Comparison of ENCODE assay signal across 11 cellular contexts in the genomic region with DNA sequence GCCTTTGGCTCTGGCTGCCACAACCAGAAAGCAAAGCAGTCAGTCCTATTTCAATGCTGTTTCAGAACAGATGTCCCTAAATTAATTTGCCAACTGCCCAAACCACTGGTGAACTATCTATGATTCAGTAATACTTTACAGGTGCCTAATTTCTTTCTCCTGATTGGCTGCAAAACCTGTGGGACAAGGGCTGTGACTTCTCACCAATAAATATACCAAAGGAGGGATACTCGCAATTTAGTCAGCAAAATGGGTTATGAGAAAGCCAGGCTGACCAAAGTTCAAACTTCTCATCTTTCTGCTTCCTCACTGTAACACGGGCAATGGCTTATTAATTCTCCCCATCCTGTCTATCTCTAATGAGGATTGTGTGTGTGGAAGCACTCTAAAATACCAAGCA. TPM values are rescaled to one million over a fixed set of nuclear protein-coding genes. Genes with fewer than 3 reads are reported as not detected.
DNase-seq lines count a peak whose midpoint lies in the region; ATAC-seq, FAIRE-seq and TF ChIP-seq lines count a peak whose summit lies in the region.
"Had no signal": no experiment of that assay in that cellular context is flagged by ENCODE, and none has a peak within 500 bp of the region (broad histone marks: within the 10 kb centered on the region; RNA-seq: fewer than 3 reads in every experiment).

No MANE protein-coding gene starts in this region.

- intact Hi-C loops in HepG2 (cut with micrococcal nuclease; ENCODE audit: unreplicated experiment) (loop anchor here (5.0 to 10.0 kb wide), 2 partner anchors 65 to 273 kb away; no protein-coding TSS in a partner anchor), right lobe of liver (cut with DNase I) (loop anchor here (10.0 kb wide), 2 partner anchors 63 to 273 kb away; no protein-coding TSS in a partner anchor), gastrocnemius medialis (cut with DNase I; ENCODE audit: low total_unique reads) (loop anchor here (5.0 kb wide), 2 partner anchors 65 to 280 kb away; no protein-coding TSS in a partner anchor)

- TF ChIP-seq EP300 in HepG2 (IDR thresholded peaks at IDR 0.05; ENCODE audit: low read depth in 2 of 2, low read length in 2 of 2), result no peak
- no peak for TF ChIP-seq EP300 in HepG2 (CRISPR knock-in tag; IDR thresholded peaks at IDR 0.05; ENCODE audit: borderline replicate concordance)

- no peaks in the 10 kb centered on the region for H3K4me1 Mint-ChIP-seq in stimulated activated effector memory CD8-positive, alpha-beta T cell treated with anti-CD3 and anti-CD28 coated beads, Interleukin-12 subunit alpha, Interleukin-12 subunit beta, amount 100 ng/mL, for 72 hours

- DNase-seq in HepG2 (ENCODE audit: low spot score) (no peak), right lobe of liver (no peak), RWPE2 (ENCODE audit: low spot score) (no peak), epithelial cell of prostate (ENCODE audit: low read depth, low spot score) (no peak), HAP-1 (ENCODE audit: low spot score in 2 of 2) (no peak), gastrocnemius medialis (no peak)
- no peak for DNase-seq in stimulated activated effector memory CD8-positive, alpha-beta T cell treated with anti-CD3 and anti-CD28 coated beads, Interleukin-12 subunit alpha, Interleukin-12 subunit beta, amount 100 ng/mL, for 72 hours (ENCODE audit: low spot score in 2 of 2)
- DNase-seq: GOT3 had no signal

- H3K4me2 ChIP-seq in HepG2 (ENCODE audit: low read depth, low read length), result no peak overlapping the region
- H3K4me2 ChIP-seq: KMS-11 had no signal

- in situ Hi-C loops in HepG2 (cut with HindIII; ENCODE audit: extremely low pct_ligation_motif_present, low pct_unique_long_range_greater_than_20kb), result no loop called here
- in situ Hi-C loops in HAP-1 (cut with MboI; ENCODE audit: low sequenced_read_pairs), result no loop called here
- in situ Hi-C loops in gastrocnemius medialis (cut with MboI; ENCODE audit: low sequenced_read_pairs in 4 of 4), result no loop called here

- TF ChIP-seq POLR2A in HepG2 (IDR thresholded peaks at IDR 0.05; ENCODE audit: insufficient read depth in 1 of 2, low read depth in 2 of 2, low read length in 2 of 2), result no peak
- TF ChIP-seq POLR2A in right lobe of liver (IDR thresholded peaks at IDR 0.05), result no peak
- TF ChIP-seq POLR2A in gastrocnemius medialis (IDR thresholded peaks at IDR 0.05), result no peak

- ATAC-seq in HepG2 (no peak), right lobe of liver (no peak), RWPE2 (ENCODE audit: low read depth) (no peak), GM19463 (IDR thresholded peaks at IDR 0.05; ENCODE audit: unreplicated experiment) (no peak), gastrocnemius medialis (no peak)
- ATAC-seq in stimulated activated effector memory CD8-positive, alpha-beta T cell treated with anti-CD3 and anti-CD28 coated beads, Interleukin-12 subunit alpha, Interleukin-12 subunit beta, amount 100 ng/mL, for 72 hours, result no peak

- H3K27ac ChIP-seq in HepG2 (ENCODE audit: extremely low read length, insufficient read depth, low read length) (no peak overlapping the region), right lobe of liver (peak overlapping the region in 1 of 3 donors; percentile 10), RWPE2 (ENCODE audit: poor library complexity, severe bottlenecking) (peak overlapping the region; percentile 30), epithelial cell of prostate (peak overlapping the region; percentile 34), gastrocnemius medialis (no peak overlapping the region)
- H3K27ac ChIP-seq: KMS-11 had no signal

- H3K9me3 Mint-ChIP-seq in stimulated activated effector memory CD8-positive, alpha-beta T cell treated with anti-CD3 and anti-CD28 coated beads, Interleukin-12 subunit alpha, Interleukin-12 subunit beta, amount 100 ng/mL, for 72 hours, result no peaks in the 10 kb centered on the region
- H3K9me3 Mint-ChIP-seq: CD4-positive, alpha-beta T cell had no signal

- H3K36me3 ChIP-seq in HepG2 (replicated peaks in 1 of 2; ENCODE audit: control insufficient read depth in 1 of 2, insufficient read depth in 2 of 2, low read length in 2 of 2) (peaks cover 11 to 25% of the 10 kb centered on the region in 2 experiments), right lobe of liver (peaks cover 0 to 45% (median 12%) of the 10 kb centered on the region in 4 donors), RWPE2 (ENCODE audit: low read depth) (peaks cover 52% of the 10 kb centered on the region), HAP-1 (replicated peaks) (peaks cover 38% of the 10 kb centered on the region), gastrocnemius medialis (peaks cover 0 to 51% of the 10 kb centered on the region in 2 donors)

- CTCF ChIA-PET in HepG2 (lab: Yijun Ruan, JAX; ENCODE audit: low intra/inter-chr PET ratio, low total read pairs), result interaction anchor here (1.5 to 2.5 kb wide), 2 partner anchors 24 to 67 kb away, joined by 14 to 26 read pairs; no protein-coding TSS in a partner anchor

- TF ChIP-seq CTCF in HepG2 (CRISPR knock-in tag; IDR thresholded peaks at IDR 0.05) (no peak), right lobe of liver (IDR thresholded peaks at IDR 0.05) (no peak), RWPE2 (IDR thresholded peaks at IDR 0.05; ENCODE audit: poor library complexity, severe bottlenecking) (no peak), gastrocnemius medialis (IDR thresholded peaks at IDR 0.05 in 4 of 5, conservative IDR thresholded peaks at IDR 0.05 in 1 of 5) (no peak)

- 73% methylated on average over 2 of the region's 2 CpGs for WGBS in HepG2 (ENCODE audit: low lambda C conversion rate)
- WGBS in right lobe of liver (ENCODE audit: insufficient coverage, low coverage, low lambda C conversion rate, missing lambda C conversion rate), result 15% methylated on average over 2 of the region's 2 CpGs

- no peak overlapping the region for H3K27ac Mint-ChIP-seq in stimulated activated effector memory CD8-positive, alpha-beta T cell treated with anti-CD3 and anti-CD28 coated beads, Interleukin-12 subunit alpha, Interleukin-12 subunit beta, amount 100 ng/mL, for 72 hours
- H3K27ac Mint-ChIP-seq: CD4-positive, alpha-beta T cell had no signal

- no peaks in the 10 kb centered on the region for H4K20me1 ChIP-seq in HepG2 (ENCODE audit: insufficient read depth, low read length)

- no peak for FAIRE-seq in HepG2 (lab: Jason Lieb, UNC)

- no peaks in the 10 kb centered on the region for H3K79me2 ChIP-seq in HepG2 (ENCODE audit: insufficient read depth, low read length)

- H3K27me3 ChIP-seq in HepG2 (ENCODE audit: control insufficient read depth in 1 of 2, insufficient read depth in 2 of 2, low read length in 2 of 2) (no peaks in the 10 kb centered on the region), right lobe of liver (no peaks in the 10 kb centered on the region), RWPE2 (ENCODE audit: insufficient read depth, poor library complexity, severe bottlenecking) (no peaks in the 10 kb centered on the region), HAP-1 (ENCODE audit: low read depth) (no peaks in the 10 kb centered on the region), gastrocnemius medialis (no peaks in the 10 kb centered on the region)

- H3K9ac ChIP-seq in HepG2 (ENCODE audit: insufficient read depth, low read depth, low read length), result no peak overlapping the region
- H3K9ac ChIP-seq: KMS-11 had no signal

- H3K9me3 ChIP-seq in HepG2 (ENCODE audit: low read length), result no peaks in the 10 kb centered on the region
- H3K9me3 ChIP-seq in right lobe of liver, result no peaks in the 10 kb centered on the region
- H3K9me3 ChIP-seq in RWPE2 (ENCODE audit: severe bottlenecking), result no peaks in the 10 kb centered on the region
- H3K9me3 ChIP-seq in HAP-1, result no peaks in the 10 kb centered on the region
- no peaks in the 10 kb centered on the region for H3K9me3 ChIP-seq in gastrocnemius medialis

- H3K4me1 ChIP-seq in HepG2 (ENCODE audit: insufficient read depth, low read length), result peaks cover 24% of the 10 kb centered on the region
- peaks cover 0 to 7% (median 0%) of the 10 kb centered on the region in 4 donors for H3K4me1 ChIP-seq in right lobe of liver
- H3K4me1 ChIP-seq in RWPE2 (ENCODE audit: insufficient read depth, poor library complexity, severe bottlenecking), result peaks cover 13% of the 10 kb centered on the region
- no peaks in the 10 kb centered on the region for H3K4me1 ChIP-seq in HAP-1
- H3K4me1 ChIP-seq in gastrocnemius medialis, result peaks cover 0 to 4% of the 10 kb centered on the region in 2 donors

- no peak overlapping the region for H3K4me3 ChIP-seq in HepG2 (replicated peaks in 1 of 3; ENCODE audit: insufficient read depth in 1 of 3, low read depth in 2 of 3, low read length in 3 of 3)
- no peak overlapping the region for H3K4me3 ChIP-seq in right lobe of liver
- H3K4me3 ChIP-seq in RWPE2 (ENCODE audit: severe bottlenecking), result no peak overlapping the region
- no peak overlapping the region for H3K4me3 ChIP-seq in HAP-1
- no peak overlapping the region for H3K4me3 ChIP-seq in gastrocnemius medialis

- H3K36me3 Mint-ChIP-seq in stimulated activated effector memory CD8-positive, alpha-beta T cell treated with anti-CD3 and anti-CD28 coated beads, Interleukin-12 subunit alpha, Interleukin-12 subunit beta, amount 100 ng/mL, for 72 hours, result peaks cover 59% of the 10 kb centered on the region

- no peak overlapping the region for H2AFZ ChIP-seq in HepG2 (ENCODE audit: low read length)

- H3K4me3 Mint-ChIP-seq in stimulated activated effector memory CD8-positive, alpha-beta T cell treated with anti-CD3 and anti-CD28 coated beads, Interleukin-12 subunit alpha, Interleukin-12 subunit beta, amount 100 ng/mL, for 72 hours, result no peak overlapping the region
- H3K4me3 Mint-ChIP-seq: CD4-positive, alpha-beta T cell had no signal

- BruUV-seq in HepG2 (replicated peaks; lab: Mats Ljungman, UMichigan), result no TSS peak

- no peak for TF ChIP-seq RAD21 in HepG2 (CRISPR knock-in tag; IDR thresholded peaks at IDR 0.05)

- POLR2A ChIA-PET in HepG2 (lab: Yijun Ruan, JAX), result no interaction called here

RNA-seq across cellular contexts. Expression of a gene that starts 12.8 kb away (rescaled TPM):
- total RNA-seq in HepG2 (2016; rRNA removed; fragmentation: Illumina TruSeq; extraction: Trizol) (19.3 and 22.9 TPM in 2 replicates), right lobe of liver (10 to 100 TPM in 4 of 6 experiments, 1 to 10 TPM in 2; 5.6 to 18.3 (median 15.3) TPM), gastrocnemius medialis (10 to 100 TPM in 1 of 4 donors, 1 to 10 TPM in 3; 8.9 to 10.0 (median 9.8) TPM)
- 1.8 and 2.5 TPM in 2 replicates for total RNA-seq in HepG2 (2016; cell fraction: cytosol; rRNA removed; fragmentation: Illumina TruSeq; extraction: Trizol; ENCODE audit: low read depth)
- 20.8 and 22.5 TPM in 2 replicates for total RNA-seq in HepG2 (2016; cell fraction: insoluble cytoplasmic fraction; rRNA removed; fragmentation: Illumina TruSeq; extraction: Trizol)
- 4.7 and 7.3 TPM in 2 replicates for total RNA-seq in HepG2 (2016; cell fraction: membrane; rRNA removed; fragmentation: Illumina TruSeq; extraction: Trizol)
- 10.8 and 13.7 TPM in 2 replicates for total RNA-seq in HepG2 (2016; cell fraction: nucleus; rRNA removed; fragmentation: Illumina TruSeq; extraction: Trizol)
- polyA plus RNA-seq in HepG2 (2011; rRNA removed), result 38.9 and 41.8 TPM in 2 replicates
- polyA plus RNA-seq in HepG2 (2011; cell fraction: cytosol; rRNA removed), result 16.3 and 25.9 TPM in 2 replicates
- 29.9 and 35.0 TPM in 2 replicates for polyA plus RNA-seq in HepG2 (2011; cell fraction: nucleus; rRNA removed)
- 14.4 and 15.5 TPM in 2 replicates for polyA plus RNA-seq in HepG2 (2012)
- 4.8 and 5.2 TPM in 2 replicates for polyA plus RNA-seq in HepG2 (2016; cell fraction: cytosol; fragmentation: Illumina TruSeq; extraction: Trizol; ENCODE audit: low read depth)
- polyA plus RNA-seq in HepG2 (2016; cell fraction: insoluble cytoplasmic fraction; fragmentation: Illumina TruSeq; extraction: Trizol; ENCODE audit: low read depth), result 31.8 and 35.9 TPM in 2 replicates
- 8.5 and 9.5 TPM in 2 replicates for polyA plus RNA-seq in HepG2 (2016; cell fraction: membrane; fragmentation: Illumina TruSeq; extraction: Trizol; ENCODE audit: low read depth)
- polyA plus RNA-seq in HepG2 (2016; cell fraction: nucleus; fragmentation: Illumina TruSeq; extraction: Trizol; ENCODE audit: insufficient read depth, low read depth), result 31.5 and 47.0 TPM in 2 replicates
- polyA minus RNA-seq in HepG2 (2011; rRNA and poly(A)+ RNA removed; ENCODE audit: low replicate concordance), result 46.8 and 68.0 TPM in 2 replicates
- 18.6 and 24.9 TPM in 2 replicates for polyA minus RNA-seq in HepG2 (2011; cell fraction: cytosol; rRNA and poly(A)+ RNA removed)
- 11.1 and 15.8 TPM in 2 replicates for polyA minus RNA-seq in HepG2 (2011; cell fraction: nucleus; rRNA and poly(A)+ RNA removed)

RNA-seq across cellular contexts. Expression of a gene that starts 14.4 kb away (rescaled TPM):
- total RNA-seq in HepG2 (2016; rRNA removed; fragmentation: Illumina TruSeq; extraction: Trizol) (5.6 and 6.8 TPM in 2 replicates), right lobe of liver (1 to 10 TPM in 3 of 6 experiments, not detected in 3; 2.2 to 2.5 (median 2.5) TPM), gastrocnemius medialis (1 to 10 TPM in 1 of 4 donors, under 1 TPM in 1, not detected in 2; 0.36 to 1.5 TPM)
- 1.2 and 1.3 TPM in 2 replicates for total RNA-seq in HepG2 (2016; cell fraction: cytosol; rRNA removed; fragmentation: Illumina TruSeq; extraction: Trizol; ENCODE audit: low read depth)
- total RNA-seq in HepG2 (2016; cell fraction: insoluble cytoplasmic fraction; rRNA removed; fragmentation: Illumina TruSeq; extraction: Trizol), result 6.1 and 6.5 TPM in 2 replicates
- total RNA-seq in HepG2 (2016; cell fraction: membrane; rRNA removed; fragmentation: Illumina TruSeq; extraction: Trizol), result 2.4 and 2.5 TPM in 2 replicates
- total RNA-seq in HepG2 (2016; cell fraction: nucleus; rRNA removed; fragmentation: Illumina TruSeq; extraction: Trizol), result 2.2 and 3.0 TPM in 2 replicates
- 4.0 and 4.3 TPM in 2 replicates for polyA plus RNA-seq in HepG2 (2011; rRNA removed)
- 2.8 and 3.9 TPM in 2 replicates for polyA plus RNA-seq in HepG2 (2011; cell fraction: cytosol; rRNA removed)
- 1.8 and 2.5 TPM in 2 replicates for polyA plus RNA-seq in HepG2 (2011; cell fraction: nucleus; rRNA removed)
- 4.0 and 4.4 TPM in 2 replicates for polyA plus RNA-seq in HepG2 (2012)
- polyA plus RNA-seq in HepG2 (2016; cell fraction: cytosol; fragmentation: Illumina TruSeq; extraction: Trizol; ENCODE audit: low read depth), result 1.4 and 1.6 TPM in 2 replicates
- 9.2 and 11.4 TPM in 2 replicates for polyA plus RNA-seq in HepG2 (2016; cell fraction: insoluble cytoplasmic fraction; fragmentation: Illumina TruSeq; extraction: Trizol; ENCODE audit: low read depth)
- 2.1 and 2.5 TPM in 2 replicates for polyA plus RNA-seq in HepG2 (2016; cell fraction: membrane; fragmentation: Illumina TruSeq; extraction: Trizol; ENCODE audit: low read depth)
- 4.6 and 6.2 TPM in 2 replicates for polyA plus RNA-seq in HepG2 (2016; cell fraction: nucleus; fragmentation: Illumina TruSeq; extraction: Trizol; ENCODE audit: insufficient read depth, low read depth)
- polyA minus RNA-seq in HepG2 (2011; rRNA and poly(A)+ RNA removed; ENCODE audit: low replicate concordance), result 2.2 and 119 TPM in 2 replicates
- polyA minus RNA-seq in HepG2 (2011; cell fraction: cytosol; rRNA and poly(A)+ RNA removed), result 3.0 and 4.8 TPM in 2 replicates
- 0.37 and 1.7 TPM in 2 replicates for polyA minus RNA-seq in HepG2 (2011; cell fraction: nucleus; rRNA and poly(A)+ RNA removed)

RNA-seq across cellular contexts. Expression of a gene that starts 22.9 kb away (rescaled TPM):
- 11.0 and 12.5 TPM in 2 replicates for total RNA-seq in HepG2 (2016; rRNA removed; fragmentation: Illumina TruSeq; extraction: Trizol)
- total RNA-seq in HepG2 (2016; cell fraction: cytosol; rRNA removed; fragmentation: Illumina TruSeq; extraction: Trizol; ENCODE audit: low read depth), result 1.6 and 3.3 TPM in 2 replicates
- 11.4 and 14.1 TPM in 2 replicates for total RNA-seq in HepG2 (2016; cell fraction: insoluble cytoplasmic fraction; rRNA removed; fragmentation: Illumina TruSeq; extraction: Trizol)
- 8.6 and 9.5 TPM in 2 replicates for total RNA-seq in HepG2 (2016; cell fraction: membrane; rRNA removed; fragmentation: Illumina TruSeq; extraction: Trizol)
- 9.7 and 10.0 TPM in 2 replicates for total RNA-seq in HepG2 (2016; cell fraction: nucleus; rRNA removed; fragmentation: Illumina TruSeq; extraction: Trizol)
- polyA plus RNA-seq in HepG2 (2011; rRNA removed), result 6.8 and 8.3 TPM in 2 replicates
- polyA plus RNA-seq in HepG2 (2011; cell fraction: cytosol; rRNA removed), result 5.6 TPM in 2 replicates
- polyA plus RNA-seq in HepG2 (2011; cell fraction: nucleus; rRNA removed), result 12.9 and 16.4 TPM in 2 replicates
- polyA plus RNA-seq in HepG2 (2012), result 7.4 and 8.5 TPM in 2 replicates
- 3.5 and 4.5 TPM in 2 replicates for polyA plus RNA-seq in HepG2 (2016; cell fraction: cytosol; fragmentation: Illumina TruSeq; extraction: Trizol; ENCODE audit: low read depth)
- polyA plus RNA-seq in HepG2 (2016; cell fraction: insoluble cytoplasmic fraction; fragmentation: Illumina TruSeq; extraction: Trizol; ENCODE audit: low read depth), result 12.3 and 14.3 TPM in 2 replicates
- 6.7 and 7.6 TPM in 2 replicates for polyA plus RNA-seq in HepG2 (2016; cell fraction: membrane; fragmentation: Illumina TruSeq; extraction: Trizol; ENCODE audit: low read depth)
- polyA plus RNA-seq in HepG2 (2016; cell fraction: nucleus; fragmentation: Illumina TruSeq; extraction: Trizol; ENCODE audit: insufficient read depth, low read depth), result 18.7 and 22.1 TPM in 2 replicates
- 9.9 and 10.4 TPM in 2 replicates for polyA minus RNA-seq in HepG2 (2011; rRNA and poly(A)+ RNA removed; ENCODE audit: low replicate concordance)
- 4.6 and 4.9 TPM in 2 replicates for polyA minus RNA-seq in HepG2 (2011; cell fraction: cytosol; rRNA and poly(A)+ RNA removed)
- polyA minus RNA-seq in HepG2 (2011; cell fraction: nucleus; rRNA and poly(A)+ RNA removed), result 9.9 and 10.8 TPM in 2 replicates
- 1 to 10 TPM; 6.0 to 8.1 (median 7.1) TPM for total RNA-seq in right lobe of liver
- total RNA-seq in gastrocnemius medialis, result 10 to 100 TPM; 13.7 to 20.4 (median 16.9) TPM

RNA-seq across cellular contexts. Expression of a gene that starts 36.4 kb away (rescaled TPM):
- 71.6 and 72.5 TPM in 2 replicates for total RNA-seq in HepG2 (2016; rRNA removed; fragmentation: Illumina TruSeq; extraction: Trizol)
- 32.2 and 34.7 TPM in 2 replicates for total RNA-seq in HepG2 (2016; cell fraction: cytosol; rRNA removed; fragmentation: Illumina TruSeq; extraction: Trizol; ENCODE audit: low read depth)
- total RNA-seq in HepG2 (2016; cell fraction: insoluble cytoplasmic fraction; rRNA removed; fragmentation: Illumina TruSeq; extraction: Trizol), result 72.9 and 77.8 TPM in 2 replicates
- total RNA-seq in HepG2 (2016; cell fraction: membrane; rRNA removed; fragmentation: Illumina TruSeq; extraction: Trizol), result 42.2 and 44.8 TPM in 2 replicates
- 49.1 and 51.4 TPM in 2 replicates for total RNA-seq in HepG2 (2016; cell fraction: nucleus; rRNA removed; fragmentation: Illumina TruSeq; extraction: Trizol)
- polyA plus RNA-seq in HepG2 (2011; rRNA removed), result 133 and 203 TPM in 2 replicates
- 120 and 167 TPM in 2 replicates for polyA plus RNA-seq in HepG2 (2011; cell fraction: cytosol; rRNA removed)
- 160 and 185 TPM in 2 replicates for polyA plus RNA-seq in HepG2 (2011; cell fraction: nucleus; rRNA removed)
- polyA plus RNA-seq in HepG2 (2012), result 94.7 and 125 TPM in 2 replicates
- polyA plus RNA-seq in HepG2 (2016; cell fraction: cytosol; fragmentation: Illumina TruSeq; extraction: Trizol; ENCODE audit: low read depth), result 14.5 and 14.6 TPM in 2 replicates
- polyA plus RNA-seq in HepG2 (2016; cell fraction: insoluble cytoplasmic fraction; fragmentation: Illumina TruSeq; extraction: Trizol; ENCODE audit: low read depth), result 86.2 and 93.6 TPM in 2 replicates
- 17.4 and 19.6 TPM in 2 replicates for polyA plus RNA-seq in HepG2 (2016; cell fraction: membrane; fragmentation: Illumina TruSeq; extraction: Trizol; ENCODE audit: low read depth)
- 81.0 and 96.9 TPM in 2 replicates for polyA plus RNA-seq in HepG2 (2016; cell fraction: nucleus; fragmentation: Illumina TruSeq; extraction: Trizol; ENCODE audit: insufficient read depth, low read depth)
- 0.21 and 413 TPM in 2 replicates for polyA minus RNA-seq in HepG2 (2011; rRNA and poly(A)+ RNA removed; ENCODE audit: low replicate concordance)
- 175 and 182 TPM in 2 replicates for polyA minus RNA-seq in HepG2 (2011; cell fraction: cytosol; rRNA and poly(A)+ RNA removed)
- 42.6 and 49.5 TPM in 2 replicates for polyA minus RNA-seq in HepG2 (2011; cell fraction: nucleus; rRNA and poly(A)+ RNA removed)
- 10 to 100 TPM; 25.6 to 69.6 (median 43.0) TPM for total RNA-seq in right lobe of liver
- under 1 TPM in 1 of 4 donors, not detected in 3; 0.31 TPM for total RNA-seq in gastrocnemius medialis
- total RNA-seq: CD4-positive, alpha-beta T cell had no signal

RNA-seq across cellular contexts. Expression of a gene that starts 44.2 kb away (rescaled TPM):
- total RNA-seq in HepG2 (2016; rRNA removed; fragmentation: Illumina TruSeq; extraction: Trizol) (104 and 126 TPM in 2 replicates), right lobe of liver (10 to 100 TPM; 40.9 to 60.8 (median 48.4) TPM), gastrocnemius medialis (10 to 100 TPM; 39.9 to 83.5 (median 70.6) TPM)
- 35.7 TPM in 2 replicates for total RNA-seq in HepG2 (2016; cell fraction: cytosol; rRNA removed; fragmentation: Illumina TruSeq; extraction: Trizol; ENCODE audit: low read depth)
- total RNA-seq in HepG2 (2016; cell fraction: insoluble cytoplasmic fraction; rRNA removed; fragmentation: Illumina TruSeq; extraction: Trizol), result 105 and 106 TPM in 2 replicates
- total RNA-seq in HepG2 (2016; cell fraction: membrane; rRNA removed; fragmentation: Illumina TruSeq; extraction: Trizol), result 36.4 and 37.7 TPM in 2 replicates
- 45.3 and 49.3 TPM in 2 replicates for total RNA-seq in HepG2 (2016; cell fraction: nucleus; rRNA removed; fragmentation: Illumina TruSeq; extraction: Trizol)
- 34.7 and 41.0 TPM in 2 replicates for polyA plus RNA-seq in HepG2 (2011; rRNA removed)
- 35.9 and 39.4 TPM in 2 replicates for polyA plus RNA-seq in HepG2 (2011; cell fraction: cytosol; rRNA removed)
- polyA plus RNA-seq in HepG2 (2011; cell fraction: nucleus; rRNA removed), result 28.6 and 31.4 TPM in 2 replicates
- polyA plus RNA-seq in HepG2 (2012), result 88.2 and 90.3 TPM in 2 replicates
- polyA plus RNA-seq in HepG2 (2016; cell fraction: cytosol; fragmentation: Illumina TruSeq; extraction: Trizol; ENCODE audit: low read depth), result 25.8 and 26.9 TPM in 2 replicates
- polyA plus RNA-seq in HepG2 (2016; cell fraction: insoluble cytoplasmic fraction; fragmentation: Illumina TruSeq; extraction: Trizol; ENCODE audit: low read depth), result 192 and 219 TPM in 2 replicates
- 34.2 and 35.5 TPM in 2 replicates for polyA plus RNA-seq in HepG2 (2016; cell fraction: membrane; fragmentation: Illumina TruSeq; extraction: Trizol; ENCODE audit: low read depth)
- polyA plus RNA-seq in HepG2 (2016; cell fraction: nucleus; fragmentation: Illumina TruSeq; extraction: Trizol; ENCODE audit: insufficient read depth, low read depth), result 129 and 135 TPM in 2 replicates
- polyA minus RNA-seq in HepG2 (2011; rRNA and poly(A)+ RNA removed; ENCODE audit: low replicate concordance), result 24.1 and 33.6 TPM in 2 replicates
- polyA minus RNA-seq in HepG2 (2011; cell fraction: cytosol; rRNA and poly(A)+ RNA removed), result 34.1 and 35.1 TPM in 2 replicates
- polyA minus RNA-seq in HepG2 (2011; cell fraction: nucleus; rRNA and poly(A)+ RNA removed), result 20.3 and 24.9 TPM in 2 replicates

Comparison
In these comparisons a context has a peak if more than half of its experiments do, and no peak if none do; other contexts are left out.
1. H3K27ac ChIP-seq: peak in RWPE2 (single experiment) and epithelial cell of prostate (single experiment); none in HepG2 (single experiment) and gastrocnemius medialis (0 of 4).